ENCODE assay signal across 19 cellular contexts in genomic region chr11:126474220-126474619, GRCh38.
DNase-seq lines count a peak whose midpoint lies in the region; ATAC-seq, FAIRE-seq and TF ChIP-seq lines count a peak whose summit lies in the region.
"Had no signal": no experiment of that assay in that cellular context is flagged by ENCODE, and none has a peak within 500 bp of the region (broad histone marks: within the 10 kb centered on the region; RNA-seq: fewer than 3 reads in every experiment).

No MANE protein-coding gene starts in this region.

- POLR2A ChIA-PET in HepG2 (lab: Yijun Ruan, JAX), result no interaction called here

- H3K27me3 Mint-ChIP-seq in activated CD4-positive, alpha-beta T cell treated with anti-CD3 and anti-CD28 coated beads, Interleukin-2, amount 10 ng/mL, durations not matched to agents 24 days and 14 days, result no peaks in the 10 kb centered on the region
- H3K27me3 Mint-ChIP-seq in activated T-cell treated with anti-CD3 and anti-CD28 coated beads, Interleukin-2, amount 50 U/mL, for 72 hours (ENCODE audit: low read depth), result no peaks in the 10 kb centered on the region
- H3K27me3 Mint-ChIP-seq: CD4-positive, alpha-beta memory T cell had no signal

- H3K4me1 Mint-ChIP-seq in activated CD4-positive, alpha-beta T cell treated with anti-CD3 and anti-CD28 coated beads, Interleukin-2, amount 10 ng/mL, durations not matched to agents 24 days and 14 days, result peaks cover 10% of the 10 kb centered on the region
- peaks cover 14% of the 10 kb centered on the region for H3K4me1 Mint-ChIP-seq in activated T-cell treated with anti-CD3 and anti-CD28 coated beads, Interleukin-2, amount 50 U/mL, for 72 hours (ENCODE audit: low read depth)

- intact Hi-C loops in activated CD4-positive, alpha-beta T cell treated with anti-CD3 and anti-CD28 coated beads, Interleukin-2, amount 10 ng/mL, durations not matched to agents 24 days and 14 days (cut with micrococcal nuclease), result no loop called here
- intact Hi-C loops in HepG2 (cut with micrococcal nuclease; ENCODE audit: unreplicated experiment) (no loop called here), spleen (cut with DNase I; ENCODE audit: low total_unique reads) (no loop called here)

- TF ChIP-seq POLR2A in HepG2 (IDR thresholded peaks at IDR 0.05; ENCODE audit: insufficient read depth in 1 of 2, low read depth in 2 of 2, low read length in 2 of 2) (no peak), spleen (IDR thresholded peaks at IDR 0.05) (no peak)

- no peak for TF ChIP-seq RAD21 in HepG2 (CRISPR knock-in tag; IDR thresholded peaks at IDR 0.05)

- TF ChIP-seq EP300 in HepG2 (IDR thresholded peaks at IDR 0.05; ENCODE audit: low read depth in 2 of 2, low read length in 2 of 2), result no peak
- TF ChIP-seq EP300 in HepG2 (CRISPR knock-in tag; IDR thresholded peaks at IDR 0.05; ENCODE audit: borderline replicate concordance), result no peak

- H3K27me3 ChIP-seq in HepG2 (ENCODE audit: control insufficient read depth in 1 of 2, insufficient read depth in 2 of 2, low read length in 2 of 2), result peaks cover 2 to 34% of the 10 kb centered on the region in 2 experiments; a peak in 3 of 5 replicates
- H3K27me3 ChIP-seq in spleen (replicated peaks in 1 of 7), result no peaks in the 10 kb centered on the region
- H3K27me3 ChIP-seq: SJCRH30 had no signal

- peak overlapping the region; percentile 57; the same call in 1 of the 2 replicates for H3K4me2 ChIP-seq in HepG2 (ENCODE audit: low read depth, low read length)

- H3K36me3 ChIP-seq in HepG2 (replicated peaks in 1 of 2; ENCODE audit: control insufficient read depth in 1 of 2, insufficient read depth in 2 of 2, low read length in 2 of 2), result no peaks in the 10 kb centered on the region
- no peaks in the 10 kb centered on the region for H3K36me3 ChIP-seq in spleen
- H3K36me3 ChIP-seq: SJCRH30 had no signal

- H3K9ac ChIP-seq in HepG2 (ENCODE audit: insufficient read depth, low read depth, low read length), result no peak overlapping the region

- H3K9me3 ChIP-seq in HepG2 (ENCODE audit: low read length), result no peaks in the 10 kb centered on the region
- H3K9me3 ChIP-seq in spleen, result no peaks in the 10 kb centered on the region
- H3K9me3 ChIP-seq: SJCRH30 had no signal

- 14% methylated on average over 4 of the region's 9 CpGs for WGBS in HepG2 (ENCODE audit: low lambda C conversion rate)
- WGBS in spleen, 5 donors, result 74 to 89% (median 77%) methylated on average over 4 to 9 of the region's 9 CpGs

- no peaks in the 10 kb centered on the region for H3K9me3 Mint-ChIP-seq in activated CD4-positive, alpha-beta T cell treated with anti-CD3 and anti-CD28 coated beads, Interleukin-2, amount 10 ng/mL, durations not matched to agents 24 days and 14 days
- no peaks in the 10 kb centered on the region for H3K9me3 Mint-ChIP-seq in activated T-cell treated with anti-CD3 and anti-CD28 coated beads, Interleukin-2, amount 50 U/mL, for 72 hours
- H3K9me3 Mint-ChIP-seq: CD4-positive, alpha-beta memory T cell had no signal

- no peak overlapping the region for H3K4me3 Mint-ChIP-seq in activated CD4-positive, alpha-beta T cell treated with anti-CD3 and anti-CD28 coated beads, Interleukin-2, amount 10 ng/mL, durations not matched to agents 24 days and 14 days
- H3K4me3 Mint-ChIP-seq in activated T-cell treated with anti-CD3 and anti-CD28 coated beads, Interleukin-2, amount 50 U/mL, for 72 hours, result no peak overlapping the region
- H3K4me3 Mint-ChIP-seq: CD4-positive, alpha-beta memory T cell had no signal

- TF ChIP-seq CTCF in HepG2 (CRISPR knock-in tag; IDR thresholded peaks at IDR 0.05) (no peak), spleen (IDR thresholded peaks at IDR 0.05 in 8 of 11, conservative IDR thresholded peaks at IDR 0.05 in 3 of 11) (no peak)

- H3K4me1 ChIP-seq in HepG2 (ENCODE audit: insufficient read depth, low read length) (peaks cover 21% of the 10 kb centered on the region), spleen (peaks cover 12 to 58% (median 37%) of the 10 kb centered on the region in 6 donors)
- H3K4me1 ChIP-seq: SJCRH30 had no signal

- DNase-seq in activated CD4-positive, alpha-beta T cell treated with anti-CD3 and anti-CD28 coated beads, Interleukin-2, amount 10 ng/mL, durations not matched to agents 24 days and 14 days, result no peak
- no peak for DNase-seq in activated CD4-positive, alpha-beta T cell treated with anti-CD3 and anti-CD28 coated beads, Interleukin-2, amount 50 U/mL, for 48 hours
- peak; percentile 57 for DNase-seq in HepG2 (ENCODE audit: low spot score)
- DNase-seq in spleen, result no peak
- DNase-seq in NCI-H2029 (lab: John Stamatoyannopoulos, UW), result no peak
- no peak for DNase-seq in NCI-H1048 (lab: John Stamatoyannopoulos, UW)
- DNase-seq in activated T-cell treated with anti-CD3 and anti-CD28 coated beads, Interleukin-2, amount 50 U/mL, for 72 hours, result no peak
- DNase-seq: 8988T; Calu3; CD4-positive, alpha-beta memory T cell; KG1; NCI-H187; NCI-H226; NCI-H524; PC-3 had no signal

- ATAC-seq in HepG2, result peak; percentile 48
- no peak for ATAC-seq in activated T-cell treated with anti-CD3 and anti-CD28 coated beads, Interleukin-2, amount 50 U/mL, for 72 hours (replicated peaks in 1 of 2)
- ATAC-seq: PC-3 had no signal

- peak overlapping the region; percentile 12 for H3K27ac ChIP-seq in cingulate gyrus (ENCODE audit: low read depth, low read length)
- no peak overlapping the region for H3K27ac ChIP-seq in HepG2 (ENCODE audit: extremely low read length, insufficient read depth, low read length)
- H3K27ac ChIP-seq in spleen, result peak overlapping the region in 7 of 8 donors; percentile 29 to 82 (median 73)
- H3K27ac ChIP-seq: RWPE1, SJCRH30 had no signal

- H3K27ac Mint-ChIP-seq in activated CD4-positive, alpha-beta T cell treated with anti-CD3 and anti-CD28 coated beads, Interleukin-2, amount 10 ng/mL, durations not matched to agents 24 days and 14 days, result peak overlapping the region; percentile 51
- no peak overlapping the region for H3K27ac Mint-ChIP-seq in activated T-cell treated with anti-CD3 and anti-CD28 coated beads, Interleukin-2, amount 50 U/mL, for 72 hours
- H3K27ac Mint-ChIP-seq: CD4-positive, alpha-beta memory T cell had no signal

- H4K20me1 ChIP-seq in HepG2 (ENCODE audit: insufficient read depth, low read length), result no peaks in the 10 kb centered on the region

- BruUV-seq in HepG2 (replicated peaks; lab: Mats Ljungman, UMichigan), result no TSS peak

- CTCF ChIA-PET in HepG2 (lab: Yijun Ruan, JAX; ENCODE audit: low intra/inter-chr PET ratio, low total read pairs), result no interaction called here

- H3K36me3 Mint-ChIP-seq in activated CD4-positive, alpha-beta T cell treated with anti-CD3 and anti-CD28 coated beads, Interleukin-2, amount 10 ng/mL, durations not matched to agents 24 days and 14 days (ENCODE audit: low read depth), result no peaks in the 10 kb centered on the region
- no peaks in the 10 kb centered on the region for H3K36me3 Mint-ChIP-seq in activated T-cell treated with anti-CD3 and anti-CD28 coated beads, Interleukin-2, amount 50 U/mL, for 72 hours (ENCODE audit: insufficient read depth in 2 of 2)
- H3K36me3 Mint-ChIP-seq: CD4-positive, alpha-beta memory T cell had no signal

- H3K79me2 ChIP-seq in HepG2 (ENCODE audit: insufficient read depth, low read length), result no peaks in the 10 kb centered on the region

- no peak for FAIRE-seq in HepG2 (lab: Jason Lieb, UNC)
- FAIRE-seq: GM12891 had no signal

- in situ Hi-C loops in HepG2 (cut with HindIII; ENCODE audit: extremely low pct_ligation_motif_present, low pct_unique_long_range_greater_than_20kb), result loop anchor here (10.0 kb wide), 1 partner anchor 169 kb away; the partner anchor contains the start of gene DCPS

- H2AFZ ChIP-seq in HepG2 (ENCODE audit: low read length), result no peak overlapping the region

- no peak overlapping the region for H3K4me3 ChIP-seq in HepG2 (replicated peaks in 1 of 3; ENCODE audit: insufficient read depth in 1 of 3, low read depth in 2 of 3, low read length in 3 of 3)
- no peak overlapping the region for H3K4me3 ChIP-seq in spleen
- H3K4me3 ChIP-seq: SJCRH30 had no signal

TF ChIP-seq in HepG2, 621 proteins besides CTCF, POLR2A, EP300 and RAD21 (continues in another document):
- TF ChIP-seq CSRNP2 (CRISPR knock-in tag; conservative IDR thresholded peaks at IDR 0.05; ENCODE audit: low read depth) (no peak), ZNF737 (CRISPR knock-in tag; IDR thresholded peaks at IDR 0.05; ENCODE audit: borderline replicate concordance) (no peak), ZKSCAN5 (CRISPR knock-in tag; IDR thresholded peaks at IDR 0.05) (no peak), U2AF2 (IDR thresholded peaks at IDR 0.05; ENCODE audit: low read depth, low read length) (no peak), TP53 (CRISPR knock-in tag; conservative IDR thresholded peaks at IDR 0.05) (no peak)
